8 cellular contexts compared by ENCODE assay signal in the genomic region with DNA sequence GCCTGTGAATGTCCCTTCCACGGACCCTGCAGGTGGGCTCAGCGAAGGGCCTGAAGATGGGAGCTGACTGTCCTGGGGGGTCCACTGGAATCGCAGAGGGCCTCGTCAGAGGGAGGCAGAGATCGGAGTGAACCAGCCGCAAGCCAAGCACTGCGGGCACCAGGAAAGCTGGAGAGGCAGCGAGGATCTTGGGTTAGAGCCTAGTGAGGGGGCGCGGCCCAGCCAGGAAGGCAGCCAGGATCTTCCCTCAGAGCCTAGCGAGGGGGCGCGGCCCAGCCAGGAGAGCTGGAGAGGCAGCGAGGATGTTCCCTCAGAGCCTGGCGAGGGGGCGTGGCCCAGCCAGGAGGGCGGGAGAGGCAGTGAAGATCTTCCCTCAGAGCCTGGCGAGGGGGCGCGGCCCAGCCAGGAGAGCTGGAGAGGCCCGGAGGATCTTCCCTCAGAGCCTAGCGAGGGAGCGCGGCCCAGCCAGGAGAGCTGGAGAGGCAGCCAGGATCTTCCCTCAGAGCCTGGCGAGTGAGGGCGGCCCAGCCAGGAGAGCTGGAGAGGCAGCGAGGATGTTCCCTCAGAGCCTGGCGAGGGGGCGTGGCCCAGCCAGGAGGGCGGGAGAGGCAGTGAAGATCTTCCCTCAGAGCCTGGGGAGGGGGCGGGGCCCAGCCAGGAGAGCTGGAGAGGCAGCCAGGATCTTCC.
DNase-seq lines count a peak whose midpoint lies in the region; TF ChIP-seq lines count a peak whose summit lies in the region.
"Not testable (repeated sequence)": the region's sequence is repeated elsewhere in the genome, so short reads cannot be mapped to it uniquely, and the experiment has no call there.

No MANE protein-coding gene starts in this region.

- H3K27me3 Mint-ChIP-seq in Calu3 (ENCODE audit: unreplicated experiment): peaks cover 12% of the 10 kb centered on the region
- peaks cover 33% of the 10 kb centered on the region for H3K27me3 Mint-ChIP-seq in activated CD4-positive, alpha-beta memory T cell treated with anti-CD3 and anti-CD28 coated beads for 36 hours
- H3K27me3 Mint-ChIP-seq in neural crest cell (ENCODE audit: low read depth): not testable (repeated sequence)

- not testable (repeated sequence) for H3K27me3 ChIP-seq in HUES64 (ENCODE audit: insufficient read depth, low read length); iPS DF 6.9 (ENCODE audit: control insufficient read depth, insufficient read depth, low read length); suprapubic skin

- 2% methylated on average over 31 of the region's 31 CpGs for WGBS in HUES64
- no CpG with 5 or more reads among the region's 31 CpGs for WGBS in iPS DF 6.9 (ENCODE audit: insufficient coverage, insufficient read length)
- WGBS in suprapubic skin: 15% methylated on average over 16 of the region's 31 CpGs

- H3K9me3 ChIP-seq in HUES64 (ENCODE audit: insufficient read depth, low read depth, low read length); iPS DF 6.9 (ENCODE audit: control insufficient read depth, insufficient read depth, low read length); suprapubic skin: not testable (repeated sequence)

- peak overlapping the region; percentile 50; the same call in 1 of the 2 replicates for H3K9ac ChIP-seq in HUES64 (ENCODE audit: low read depth, low read length)

- not testable (repeated sequence) for TF ChIP-seq CTCF in Calu3 (IDR thresholded peaks at IDR 0.05; ENCODE audit: unreplicated experiment); neural crest cell (conservative IDR thresholded peaks at IDR 0.05); suprapubic skin (IDR thresholded peaks at IDR 0.05)

- peaks cover 12% of the 10 kb centered on the region for H3K9me3 Mint-ChIP-seq in Calu3 (ENCODE audit: low read depth, unreplicated experiment)
- H3K9me3 Mint-ChIP-seq in activated CD4-positive, alpha-beta memory T cell treated with anti-CD3 and anti-CD28 coated beads for 36 hours; neural crest cell: not testable (repeated sequence)

- H3K36me3 Mint-ChIP-seq in Calu3 (ENCODE audit: insufficient read depth, unreplicated experiment); activated CD4-positive, alpha-beta memory T cell treated with anti-CD3 and anti-CD28 coated beads for 36 hours; neural crest cell (ENCODE audit: low read depth): not testable (repeated sequence)

- POLR2A ChIA-PET in activated CD4-positive, alpha-beta memory T cell treated with anti-CD3 and anti-CD28 coated beads for 36 hours (lab: Charles Lee): not testable (repeated sequence)

- intact Hi-C loops in Calu3 (cut with micrococcal nuclease; ENCODE audit: unreplicated experiment); activated CD4-positive, alpha-beta memory T cell treated with anti-CD3 and anti-CD28 coated beads for 36 hours (cut with micrococcal nuclease): not testable (repeated sequence)

- H3K27ac ChIP-seq in HUES64 (ENCODE audit: low read depth, low read length) (peak overlapping the region; percentile 83; the same call in 1 of the 2 replicates), suprapubic skin (peak overlapping the region; percentile 74)
- H3K27ac ChIP-seq in iPS DF 6.9 (ENCODE audit: low read length): not testable (repeated sequence)

- not testable (repeated sequence) for H3K4me1 Mint-ChIP-seq in Calu3 (ENCODE audit: low read depth, unreplicated experiment); activated CD4-positive, alpha-beta memory T cell treated with anti-CD3 and anti-CD28 coated beads for 36 hours (ENCODE audit: low read depth)
- H3K4me1 Mint-ChIP-seq in neural crest cell: peaks cover 31% of the 10 kb centered on the region

- not testable (repeated sequence) for H3K36me3 ChIP-seq in HUES64 (ENCODE audit: insufficient read depth, low read length); iPS DF 6.9 (ENCODE audit: control insufficient read depth, insufficient read depth, low read length); suprapubic skin

- H3K27ac Mint-ChIP-seq in Calu3 (ENCODE audit: unreplicated experiment); activated CD4-positive, alpha-beta memory T cell treated with anti-CD3 and anti-CD28 coated beads for 36 hours: not testable (repeated sequence)
- peak overlapping the region; percentile 88 for H3K27ac Mint-ChIP-seq in neural crest cell (ENCODE audit: unreplicated experiment)

- TF ChIP-seq POLR2A in suprapubic skin (IDR thresholded peaks at IDR 0.05): not testable (repeated sequence)

- not testable (repeated sequence) for TF ChIP-seq EP300 in suprapubic skin (IDR thresholded peaks at IDR 0.05)

- not testable (repeated sequence) for BruUV-seq in Calu3 (replicated peaks; lab: Mats Ljungman, UMichigan)

- peak overlapping the region; percentile 66 for H3K4me3 ChIP-seq in HUES64 (ENCODE audit: low read length)
- peak overlapping the region; percentile 39; the same call in 1 of the 2 replicates for H3K4me3 ChIP-seq in iPS DF 6.9 (ENCODE audit: low read length)
- peak overlapping the region; percentile 62 for H3K4me3 ChIP-seq in suprapubic skin

- peak overlapping the region; percentile 87 for H3K4me3 Mint-ChIP-seq in Calu3 (ENCODE audit: low read depth, unreplicated experiment)
- H3K4me3 Mint-ChIP-seq in activated CD4-positive, alpha-beta memory T cell treated with anti-CD3 and anti-CD28 coated beads for 36 hours: peak overlapping the region; percentile 64
- H3K4me3 Mint-ChIP-seq in neural crest cell: peak overlapping the region; percentile 91

- DNase-seq in Calu3; activated CD4-positive, alpha-beta memory T cell treated with anti-CD3 and anti-CD28 coated beads for 36 hours: not testable (repeated sequence)
- DNase-seq in NCI-H524 treated with DMSO at 0.1 percent for 48 hours (lab: John Stamatoyannopoulos, UW) (peak; percentile 73), dedifferentiated amniotic fluid mesenchymal stem cell (ENCODE audit: extremely low spot score) (peak; percentile 38), iPS DF 6.9 (ENCODE audit: low read depth, low spot score) (peak; percentile 71), neural crest cell (ENCODE audit: low read depth, low spot score) (peak; percentile 62), suprapubic skin (ENCODE audit: low spot score in 2 of 2) (peak in 1 of 2 donors; percentile 84)

- CTCF ChIA-PET in Calu3 (lab: Charles Lee): interaction anchor here (0.6 to 1.0 kb wide), 3 partner anchors 16 to 153 kb away, joined by 3 to 5 read pairs (median 3); no protein-coding TSS in a partner anchor
- CTCF ChIA-PET in activated CD4-positive, alpha-beta memory T cell treated with anti-CD3 and anti-CD28 coated beads for 36 hours (lab: Charles Lee): not testable (repeated sequence)

- peaks cover 28% of the 10 kb centered on the region for H3K4me1 ChIP-seq in HUES64 (ENCODE audit: insufficient read depth, low read length)
- H3K4me1 ChIP-seq in iPS DF 6.9 (ENCODE audit: control insufficient read depth, insufficient read depth, low read length): not testable (repeated sequence)
- peaks cover 15% of the 10 kb centered on the region for H3K4me1 ChIP-seq in suprapubic skin
